ENCODE assay signal across 20 cellular contexts in genomic region chr7:39825391-39825790, GRCh38.
"Had no signal": no experiment of that assay in that cellular context is flagged by ENCODE, and none has a peak within 500 bp of the region (broad histone marks: within the 10 kb centered on the region; RNA-seq: fewer than 3 reads in every experiment).

No MANE protein-coding gene starts in this region.

- H3K4me1 ChIP-seq: prostate gland, right atrium auricular region, vagina had no signal

- DNase-seq: activated B cell treated with CpG ODN at 0.5 μM for 24 hours; activated CD4-positive, alpha-beta T cell treated with anti-CD3 and anti-CD28 coated beads for 48 hours; activated CD8-positive, alpha-beta T cell treated with anti-CD3 and anti-CD28 coated beads for 36 hours; activated naive CD4-positive, alpha-beta T cell treated with anti-CD3 and anti-CD28 coated beads for 36 hours; activated T-cell treated with anti-CD3 and anti-CD28 coated beads, Interleukin-2, amount 50 U/mL, for 1 hour; anterior cingulate cortex; hippocampal formation; left cardiac atrium; mesenchymal stem cell; mucosa of descending colon; naive B cell; stimulated activated CD4-positive, alpha-beta T cell treated with anti-CD3 and anti-CD28 coated beads, Interleukin-2, amount 100 ng/mL, for 24 hours; stimulated activated naive CD8-positive, alpha-beta T cell treated with anti-CD3 and anti-CD28 coated beads, Interleukin-15, Interleukin-2, amounts not matched to agents 100 U/mL and 50 U/mL, for 24 hours; trophoblast cell had no signal

- H3K4me3 ChIP-seq: coronary artery, mucosa of descending colon, prostate gland, right atrium auricular region, vagina had no signal

- H3K36me3 Mint-ChIP-seq: naive B cell had no signal

- H3K4me3 Mint-ChIP-seq: activated B cell treated with CpG ODN at 0.5 μM for 24 hours; activated CD8-positive, alpha-beta T cell treated with anti-CD3 and anti-CD28 coated beads for 36 hours; activated naive CD4-positive, alpha-beta T cell treated with anti-CD3 and anti-CD28 coated beads for 36 hours; naive B cell; neural crest cell had no signal

- H3K27ac Mint-ChIP-seq: activated B cell treated with CpG ODN at 0.5 μM for 24 hours; activated CD8-positive, alpha-beta T cell treated with anti-CD3 and anti-CD28 coated beads for 36 hours; activated naive CD4-positive, alpha-beta T cell treated with anti-CD3 and anti-CD28 coated beads for 36 hours; activated T-helper 2 cell treated with anti-CD3 and anti-CD28 coated beads, Interferon-gamma antibody, Interleukin-2, Interleukin-4, amounts not matched to agents 10 μg/mL and 5 μg/mL and 100 μg/mL, durations not matched to agents 14 hours and 24 hours and 36 hours; naive B cell had no signal

- H3K9me3 Mint-ChIP-seq: activated B cell treated with CpG ODN at 0.5 μM for 24 hours; activated CD8-positive, alpha-beta T cell treated with anti-CD3 and anti-CD28 coated beads for 36 hours; activated naive CD4-positive, alpha-beta T cell treated with anti-CD3 and anti-CD28 coated beads for 36 hours; activated T-helper 2 cell treated with anti-CD3 and anti-CD28 coated beads, Interferon-gamma antibody, Interleukin-2, Interleukin-4, amounts not matched to agents 10 μg/mL and 5 μg/mL and 100 μg/mL, durations not matched to agents 14 hours and 24 hours and 36 hours; naive B cell; neural crest cell had no signal

- H3K36me3 ChIP-seq: prostate gland, right atrium auricular region, vagina had no signal

- H3K27ac ChIP-seq: coronary artery, prostate gland, right atrium auricular region, vagina had no signal

- H3K9me3 ChIP-seq: mucosa of descending colon, prostate gland, right atrium auricular region, vagina had no signal

- H3K4me1 Mint-ChIP-seq: activated B cell treated with CpG ODN at 0.5 μM for 24 hours, neural crest cell had no signal

- ATAC-seq: activated CD8-positive, alpha-beta T cell treated with anti-CD3 and anti-CD28 coated beads for 36 hours; left cardiac atrium; mucosa of descending colon; stimulated activated naive CD8-positive, alpha-beta T cell treated with anti-CD3 and anti-CD28 coated beads, Interleukin-15, Interleukin-2, amounts not matched to agents 100 U/mL and 50 U/mL, for 24 hours had no signal

- H3K27me3 ChIP-seq: right atrium auricular region, vagina had no signal
